ENCODE assay signal across 23 cellular contexts in the genomic region with DNA sequence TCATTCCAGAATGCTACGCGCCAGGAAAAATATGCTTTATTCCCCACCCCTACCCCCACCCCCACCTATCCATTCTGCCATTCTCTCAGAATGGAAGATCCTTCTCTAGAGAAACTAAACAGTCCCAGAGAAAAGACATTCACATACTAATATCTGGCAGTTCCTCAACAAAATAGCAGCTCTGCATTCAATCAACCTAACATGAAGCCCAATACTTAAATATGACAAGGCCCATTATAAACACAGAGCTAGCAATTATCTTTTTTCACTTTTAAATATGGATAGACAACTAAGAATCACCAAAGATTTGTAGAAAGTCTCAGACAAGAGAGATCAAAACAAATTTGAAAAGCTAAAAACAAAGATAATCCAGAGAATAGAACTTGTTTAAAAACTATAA. TPM values are rescaled to one million over a fixed set of nuclear protein-coding genes. Genes with fewer than 3 reads are reported as not detected.
DNase-seq lines count a peak whose midpoint lies in the region; ATAC-seq, FAIRE-seq and TF ChIP-seq lines count a peak whose summit lies in the region.
"Had no signal": no experiment of that assay in that cellular context is flagged by ENCODE, and none has a peak within 500 bp of the region (broad histone marks: within the 10 kb centered on the region; RNA-seq: fewer than 3 reads in every experiment).

No MANE protein-coding gene starts in this region.

- peaks cover 64% of the 10 kb centered on the region for H3K4me1 Mint-ChIP-seq in dendritic cell treated with granulocyte-macrophage colony-stimulating factor and Interleukin-4, amounts not matched to agents 40 ng/mL and 50 ng/mL, for 4 days (ENCODE audit: low read depth)
- H3K4me1 Mint-ChIP-seq in type B pancreatic cell (ENCODE audit: unreplicated experiment), result peaks cover 49% of the 10 kb centered on the region

- no peaks in the 10 kb centered on the region for H3K36me3 ChIP-seq in pancreas

- H3K4me1 ChIP-seq in pancreas, result peaks cover 9 to 51% (median 31%) of the 10 kb centered on the region in 3 donors
- H3K4me1 ChIP-seq: SJCRH30 had no signal

- WGBS in pancreas, 2 donors, result 73 to 75% methylated on average over 2 of the region's 2 CpGs

- H3K27me3 ChIP-seq in HL-60 (ENCODE audit: insufficient read depth, poor library complexity, severe bottlenecking), result no peaks in the 10 kb centered on the region
- H3K27me3 ChIP-seq in pancreas, result no peaks in the 10 kb centered on the region
- H3K27me3 ChIP-seq: BLaER1, SJCRH30 had no signal

- TF ChIP-seq CTCF in HL-60 (IDR thresholded peaks at IDR 0.05; ENCODE audit: insufficient read depth, low read length) (no peak), pancreas (IDR thresholded peaks at IDR 0.05) (no peak), type B pancreatic cell (conservative IDR thresholded peaks at IDR 0.05) (no peak), omental fat pad (IDR thresholded peaks at IDR 0.05) (no peak)

- H3K4me3 ChIP-seq in HL-60 (replicated peaks; ENCODE audit: insufficient read depth, low read length) (no peak overlapping the region), pancreas (no peak overlapping the region)
- H3K4me3 ChIP-seq: BLaER1, GM23338, PC-9, SJCRH30 had no signal

- ATAC-seq in pancreas (no peak), omental fat pad (ENCODE audit: low FRiP score) (no peak), GM18861 (IDR thresholded peaks at IDR 0.05; ENCODE audit: unreplicated experiment) (no peak), HG02870 (IDR thresholded peaks at IDR 0.05; ENCODE audit: unreplicated experiment) (no peak)
- ATAC-seq: GM23338, Right ventricle myocardium inferior had no signal

- 0 out of 2 replicates have a peak overlapping the region, but pooled peaks have one; percentile 29 for H3K27ac ChIP-seq in HL-60 (replicated peaks)
- no peak overlapping the region for H3K27ac ChIP-seq in pancreas
- H3K27ac ChIP-seq: BLaER1, PC-9, SJCRH30 had no signal

- H3K4me3 Mint-ChIP-seq in dendritic cell treated with granulocyte-macrophage colony-stimulating factor and Interleukin-4, amounts not matched to agents 40 ng/mL and 50 ng/mL, for 4 days, result no peak overlapping the region
- no peak overlapping the region for H3K4me3 Mint-ChIP-seq in type B pancreatic cell
- H3K4me3 Mint-ChIP-seq: CD4-positive, alpha-beta T cell; GM23338; H9 had no signal

- no peaks in the 10 kb centered on the region for H3K36me3 Mint-ChIP-seq in dendritic cell treated with granulocyte-macrophage colony-stimulating factor and Interleukin-4, amounts not matched to agents 40 ng/mL and 50 ng/mL, for 4 days (ENCODE audit: low read depth)
- H3K36me3 Mint-ChIP-seq in type B pancreatic cell, result peaks cover 10% of the 10 kb centered on the region

- DNase-seq in HL-60 (ENCODE audit: low read depth in 1 of 2, low spot score in 1 of 2), result no peak
- DNase-seq in pancreas, result no peak
- DNase-seq in type B pancreatic cell (ENCODE audit: extremely low spot score, unreplicated experiment), result no peak
- no peak for DNase-seq in omental fat pad (ENCODE audit: low spot score)
- DNase-seq: CD4-positive, alpha-beta T cell; H9; KBM-7; MM.1S; NCI-H2029; NCI-H446 treated with DMSO at 0.1 percent for 48 hours; NCI-H526; NCI-H82; NK-92 treated with Interleukin-12 subunit alpha and Interleukin-12 subunit beta, amount 100 ng/mL, for 24 hours; PC-9; SJCRH30 had no signal

- no peaks in the 10 kb centered on the region for H3K27me3 Mint-ChIP-seq in dendritic cell treated with granulocyte-macrophage colony-stimulating factor and Interleukin-4, amounts not matched to agents 40 ng/mL and 50 ng/mL, for 4 days
- no peaks in the 10 kb centered on the region for H3K27me3 Mint-ChIP-seq in type B pancreatic cell
- H3K27me3 Mint-ChIP-seq: CD4-positive, alpha-beta T cell had no signal

- H3K9me3 ChIP-seq in pancreas, result no peaks in the 10 kb centered on the region
- H3K9me3 ChIP-seq: SJCRH30 had no signal

- no peaks in the 10 kb centered on the region for H3K9me3 Mint-ChIP-seq in dendritic cell treated with granulocyte-macrophage colony-stimulating factor and Interleukin-4, amounts not matched to agents 40 ng/mL and 50 ng/mL, for 4 days
- no peaks in the 10 kb centered on the region for H3K9me3 Mint-ChIP-seq in type B pancreatic cell
- H3K9me3 Mint-ChIP-seq: CD4-positive, alpha-beta T cell; GM23338; H9 had no signal

- intact Hi-C loops in dendritic cell treated with granulocyte-macrophage colony-stimulating factor and Interleukin-4, amounts not matched to agents 40 ng/mL and 50 ng/mL, for 4 days (cut with micrococcal nuclease), result no loop called here
- intact Hi-C loops in pancreas (cut with DNase I), result no loop called here

- peak; percentile 45 for FAIRE-seq in pancreas (lab: Jason Lieb, UNC)
- FAIRE-seq: A204.1, D721Med had no signal

- H3K27ac Mint-ChIP-seq in dendritic cell treated with granulocyte-macrophage colony-stimulating factor and Interleukin-4, amounts not matched to agents 40 ng/mL and 50 ng/mL, for 4 days, result peak overlapping the region; percentile 81
- H3K27ac Mint-ChIP-seq in type B pancreatic cell, result peak overlapping the region; percentile 15
- H3K27ac Mint-ChIP-seq: GM23338 had no signal

RNA-seq across cellular contexts. Expression of gene CACUL1, which starts 16.3 kb away (rescaled TPM):
- 10 to 100 TPM; 13.8 to 28.3 (median 16.5) TPM for total RNA-seq in pancreas
- 1 to 10 TPM; 3.1 to 5.5 TPM for polyA plus RNA-seq in pancreas
- 42.9 and 50.8 TPM in 2 replicates for total RNA-seq in type B pancreatic cell (ENCODE audit: low replicate concordance)
- total RNA-seq in omental fat pad, result 10 to 100 TPM; 36.4 to 46.3 (median 41.9) TPM
